In the genomic region with DNA sequence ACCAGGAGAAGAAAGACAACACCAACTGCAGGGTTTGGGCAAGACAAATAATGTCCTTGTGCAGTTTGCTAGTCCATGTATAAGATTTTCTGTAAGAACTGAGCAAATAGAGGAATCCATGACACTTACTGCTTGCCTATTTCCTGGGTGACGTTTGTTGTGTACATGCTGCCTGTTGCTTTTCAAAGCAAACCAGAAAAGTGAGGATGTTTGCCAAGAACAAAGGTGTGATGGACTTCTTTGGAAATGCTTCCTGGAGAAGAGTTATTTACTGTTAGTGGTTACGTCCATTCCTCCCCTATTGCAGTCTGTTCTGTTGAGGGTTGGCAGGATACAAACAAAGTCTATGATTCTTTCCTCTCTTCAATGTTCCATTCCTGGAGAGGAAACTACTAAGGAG, we compare ENCODE assay signal across 22 cellular contexts.
DNase-seq lines count a peak whose midpoint lies in the region; ATAC-seq, FAIRE-seq and TF ChIP-seq lines count a peak whose summit lies in the region.
"Had no signal": no experiment of that assay in that cellular context is flagged by ENCODE, and none has a peak within 500 bp of the region (broad histone marks: within the 10 kb centered on the region; RNA-seq: fewer than 3 reads in every experiment).

No MANE protein-coding gene starts in this region.

- intact Hi-C loops in spleen (cut with DNase I; ENCODE audit: low total_unique reads): no loop called here

- TF ChIP-seq CTCF in neural crest cell (conservative IDR thresholded peaks at IDR 0.05) (no peak), spleen (IDR thresholded peaks at IDR 0.05 in 8 of 11, conservative IDR thresholded peaks at IDR 0.05 in 3 of 11) (no peak)

- H3K27me3 Mint-ChIP-seq in T-helper 17 cell: no peaks in the 10 kb centered on the region
- no peaks in the 10 kb centered on the region for H3K27me3 Mint-ChIP-seq in neural crest cell (ENCODE audit: low read depth)
- H3K27me3 Mint-ChIP-seq: IgD-negative memory B cell; stimulated activated naive CD8-positive, alpha-beta T cell treated with anti-CD3 and anti-CD28 coated beads, Interleukin-15, amount 100 ng/mL, for 72 hours had no signal

- H3K27me3 ChIP-seq in esophagus (ENCODE audit: control insufficient read depth in 1 of 2, insufficient read depth in 2 of 2, low read length in 2 of 2) (no peaks in the 10 kb centered on the region), spleen (replicated peaks in 1 of 7) (no peaks in the 10 kb centered on the region)
- H3K27me3 ChIP-seq: cardiac muscle cell, tibial artery had no signal

- peak; percentile 81 for FAIRE-seq in HTR-8/SVneo (lab: Jason Lieb, UNC)

- peaks cover 4% of the 10 kb centered on the region for H3K9me3 Mint-ChIP-seq in neural crest cell
- H3K9me3 Mint-ChIP-seq: immature natural killer cell had no signal

- H3K4me3 Mint-ChIP-seq in T-helper 17 cell: no peak overlapping the region
- H3K4me3 Mint-ChIP-seq in neural crest cell: no peak overlapping the region
- H3K4me3 Mint-ChIP-seq: activated T-cell treated with anti-CD3 and anti-CD28 coated beads, Interleukin-2, amount 50 U/mL, for 4 hours; immature natural killer cell had no signal

- 50 to 52% methylated on average over 2 of the region's 2 CpGs for WGBS in esophagus, 2 donors
- WGBS in spleen, 5 donors: 84 to 93% (median 92%) methylated on average over 2 of the region's 2 CpGs

- H3K4me1 Mint-ChIP-seq in T-helper 17 cell (peaks cover 7% of the 10 kb centered on the region), neural crest cell (peaks cover 10% of the 10 kb centered on the region)
- H3K4me1 Mint-ChIP-seq: IgD-negative memory B cell had no signal

- H3K27ac ChIP-seq in esophagus (ENCODE audit: low read depth in 2 of 2, low read length in 1 of 2) (peak overlapping the region; percentile 38 to 85), spleen (no peak overlapping the region)
- H3K27ac ChIP-seq: cardiac muscle cell, tibial artery had no signal

- no peak for TF ChIP-seq POLR2A in spleen (IDR thresholded peaks at IDR 0.05)

- no peak overlapping the region for H3K4me3 ChIP-seq in esophagus (ENCODE audit: low read depth in 1 of 2, low read length in 2 of 2)
- H3K4me3 ChIP-seq in spleen: no peak overlapping the region
- H3K4me3 ChIP-seq: cardiac muscle cell, tibial artery had no signal

- H3K4me1 ChIP-seq in esophagus (ENCODE audit: control insufficient read depth in 2 of 2, insufficient read depth in 2 of 2, low read length in 1 of 2): no peaks in the 10 kb centered on the region
- H3K4me1 ChIP-seq in spleen: peaks cover 0 to 9% (median 0%) of the 10 kb centered on the region in 6 donors
- H3K4me1 ChIP-seq: tibial artery had no signal

- H3K36me3 ChIP-seq in esophagus (ENCODE audit: control insufficient read depth in 2 of 2, insufficient read depth in 2 of 2, low read length in 1 of 2): no peaks in the 10 kb centered on the region
- H3K36me3 ChIP-seq in spleen: no peaks in the 10 kb centered on the region
- H3K36me3 ChIP-seq: cardiac muscle cell, tibial artery had no signal

- H3K36me3 Mint-ChIP-seq in T-helper 17 cell (ENCODE audit: low read depth) (no peaks in the 10 kb centered on the region), neural crest cell (ENCODE audit: low read depth) (no peaks in the 10 kb centered on the region)
- H3K36me3 Mint-ChIP-seq: IgD-negative memory B cell had no signal

- H3K27ac Mint-ChIP-seq in T-helper 17 cell (peak overlapping the region; percentile 16), neural crest cell (ENCODE audit: unreplicated experiment) (peak overlapping the region; percentile 5)
- H3K27ac Mint-ChIP-seq: IgD-negative memory B cell; immature natural killer cell; stimulated activated naive CD8-positive, alpha-beta T cell treated with anti-CD3 and anti-CD28 coated beads, Interleukin-15, amount 100 ng/mL, for 72 hours had no signal

- no peak for ATAC-seq in T-helper 17 cell
- no peak for ATAC-seq in GM21526 (IDR thresholded peaks at IDR 0.05; ENCODE audit: low FRiP score, unreplicated experiment)
- no peak for ATAC-seq in GM18907 (IDR thresholded peaks at IDR 0.05; ENCODE audit: unreplicated experiment)
- ATAC-seq: activated T-cell treated with anti-CD3 and anti-CD28 coated beads, Interleukin-2, amount 50 U/mL, for 4 hours; sciatic nerve; stimulated activated naive CD8-positive, alpha-beta T cell treated with anti-CD3 and anti-CD28 coated beads, Interleukin-15, amount 100 ng/mL, for 72 hours had no signal

- no peak for DNase-seq in HTR-8/SVneo (ENCODE audit: insufficient read length, low spot score)
- DNase-seq in T-helper 17 cell: no peak
- no peak for DNase-seq in neural crest cell (ENCODE audit: low read depth, low spot score)
- no peak for DNase-seq in spleen
- DNase-seq in T-helper 9 cell: no peak
- DNase-seq: activated CD4-positive, alpha-beta T cell treated with anti-CD3 and anti-CD28 coated beads for 48 hours; activated T-cell treated with anti-CD3 and anti-CD28 coated beads, Interleukin-2, amount 50 U/mL, for 4 hours; amniotic stem cell; C1 segment of cervical spinal cord; foreskin fibroblast; hippocampal formation; immature natural killer cell; NCI-H524 treated with DMSO at 0.1 percent for 48 hours; stimulated activated naive CD8-positive, alpha-beta T cell treated with anti-CD3 and anti-CD28 coated beads, Interleukin-15, amount 100 ng/mL, for 72 hours; T-helper 2 cell; tibial artery had no signal

- H3K9me3 ChIP-seq in T-helper 17 cell (ENCODE audit: control insufficient read depth, low read length, poor library complexity, severe bottlenecking) (no peaks in the 10 kb centered on the region), esophagus (ENCODE audit: control insufficient read depth in 2 of 2, insufficient read depth in 1 of 2, low read depth in 1 of 2, low read length in 1 of 2) (no peaks in the 10 kb centered on the region), spleen (no peaks in the 10 kb centered on the region)
- H3K9me3 ChIP-seq: tibial artery had no signal

Comparison
In these comparisons a context has a peak if more than half of its experiments do, and no peak if none do; other contexts are left out.
1. H3K27ac ChIP-seq: peak in esophagus (2 of 2); none in spleen (0 of 8).